ENCODE assay signal across 36 cellular contexts in genomic region chr14:93765970-93766369, GRCh38. TPM values are rescaled to one million over a fixed set of nuclear protein-coding genes. Genes with fewer than 3 reads are reported as not detected.
"Had no signal": no experiment of that assay in that cellular context is flagged by ENCODE, and none has a peak within 500 bp of the region (broad histone marks: within the 10 kb centered on the region; RNA-seq: fewer than 3 reads in every experiment).

No MANE protein-coding gene starts in this region.

- ATAC-seq: esophagus mucosa; left lobe of liver; mucosa of descending colon; naive thymus-derived CD4-positive, alpha-beta T cell; right cardiac atrium; stimulated activated naive CD8-positive, alpha-beta T cell treated with anti-CD3 and anti-CD28 coated beads, Interleukin-15, amount 100 ng/mL, for 72 hours; upper lobe of right lung had no signal

- H3K9me3 Mint-ChIP-seq: central memory CD8-positive, alpha-beta T cell; dendritic cell treated with granulocyte-macrophage colony-stimulating factor and Interleukin-4, amounts not matched to agents 40 ng/mL and 50 ng/mL, for 4 days; endodermal cell; mesothelial cell of epicardium; nephron; stimulated activated naive CD8-positive, alpha-beta T cell treated with anti-CD3 and anti-CD28 coated beads, Interleukin-15, amount 100 ng/mL, for 72 hours had no signal

- H3K4me3 Mint-ChIP-seq: central memory CD8-positive, alpha-beta T cell; dendritic cell treated with granulocyte-macrophage colony-stimulating factor and Interleukin-4, amounts not matched to agents 40 ng/mL and 50 ng/mL, for 4 days; endodermal cell; mesothelial cell of epicardium; naive thymus-derived CD4-positive, alpha-beta T cell; nephron; stimulated activated naive CD8-positive, alpha-beta T cell treated with anti-CD3 and anti-CD28 coated beads, Interleukin-15, amount 100 ng/mL, for 72 hours had no signal

- H3K27ac ChIP-seq: colonic mucosa, epithelial cell of prostate, ovary, psoas muscle, thoracic aorta, upper lobe of right lung, uterus had no signal

- H3K27ac Mint-ChIP-seq: dendritic cell treated with granulocyte-macrophage colony-stimulating factor and Interleukin-4, amounts not matched to agents 40 ng/mL and 50 ng/mL, for 4 days; endodermal cell; mesothelial cell of epicardium; naive thymus-derived CD4-positive, alpha-beta T cell; nephron had no signal

- FAIRE-seq: frontal cortex, keratinocyte had no signal

- H3K4me1 Mint-ChIP-seq: central memory CD8-positive, alpha-beta T cell; stimulated activated naive CD8-positive, alpha-beta T cell treated with anti-CD3 and anti-CD28 coated beads, Interleukin-15, amount 100 ng/mL, for 72 hours had no signal

- H3K36me3 ChIP-seq: colonic mucosa, ovary, thoracic aorta, upper lobe of right lung, uterus had no signal

- H3K27me3 ChIP-seq: colonic mucosa, ovary, upper lobe of right lung, uterus had no signal

- DNase-seq: colonic mucosa; effector CD8-positive, alpha-beta T cell; endodermal cell; head of caudate nucleus; mesenchymal stem cell; mucosa of descending colon; naive thymus-derived CD4-positive, alpha-beta T cell; occipital lobe; ovary; posterior cingulate gyrus; psoas muscle; stimulated activated CD4-positive, alpha-beta T cell treated with anti-CD3 and anti-CD28 coated beads, Interleukin-12 subunit alpha, Interleukin-12 subunit beta, amount 100 ng/mL, for 4 hours; stimulated activated CD4-positive, alpha-beta T cell treated with anti-CD3 and anti-CD28 coated beads, Interleukin-1b, Interleukin-23, amount 100 ng/mL, for 48 hours; stimulated activated CD4-positive, alpha-beta T cell treated with anti-CD3 and anti-CD28 coated beads, Interleukin-4, amount 100 ng/mL, for 1 hour; stimulated activated CD8-positive, alpha-beta memory T cell treated with anti-CD3 and anti-CD28 coated beads, Interleukin-4, amount 100 ng/mL, for 48 hours; stimulated activated naive CD4-positive, alpha-beta T cell; stimulated activated naive CD8-positive, alpha-beta T cell treated with anti-CD3 and anti-CD28 coated beads, Interleukin-15, amount 100 ng/mL, for 72 hours; upper lobe of right lung; uterus had no signal

- H3K4me3 ChIP-seq: colonic mucosa, mucosa of descending colon, ovary, psoas muscle, smooth muscle cell, thoracic aorta, tibial nerve, upper lobe of right lung, uterus had no signal

- H3K4me2 ChIP-seq: smooth muscle cell had no signal

- H3K9me3 ChIP-seq: colonic mucosa, mucosa of descending colon, ovary, psoas muscle, thoracic aorta, tibial nerve, upper lobe of right lung, uterus had no signal

- H3K4me1 ChIP-seq: colonic mucosa, psoas muscle, upper lobe of right lung had no signal

- H3K36me3 Mint-ChIP-seq: mesothelial cell of epicardium; naive thymus-derived CD4-positive, alpha-beta T cell had no signal

RNA-seq across cellular contexts. Expression of gene PRIMA1, which starts 22.3 kb away (rescaled TPM):
- total RNA-seq: chondrocyte; glomerular endothelial cell; lung microvascular endothelial cell; naive thymus-derived CD4-positive, alpha-beta T cell; occipital lobe; renal cortical epithelial cell; smooth muscle cell had no signal
- polyA plus RNA-seq: keratinocyte; naive thymus-derived CD4-positive, alpha-beta T cell; smooth muscle cell had no signal
